In genomic region chr4:52963976-52964375, GRCh38 we compare ENCODE assay signal across 21 cellular contexts.
"Had no signal": no experiment of that assay in that cellular context is flagged by ENCODE, and none has a peak within 500 bp of the region (broad histone marks: within the 10 kb centered on the region; RNA-seq: fewer than 3 reads in every experiment).

No MANE protein-coding gene starts in this region.

- DNase-seq: activated CD4-positive, alpha-beta memory T cell treated with anti-CD3 and anti-CD28 coated beads for 36 hours; activated CD4-positive, alpha-beta T cell treated with anti-CD3 and anti-CD28 coated beads for 36 hours; activated CD4-positive, alpha-beta T cell treated with anti-CD3 and anti-CD28 coated beads, Interleukin-2, amount 10 ng/mL, durations not matched to agents 24 days and 14 days; activated CD4-positive, CD25-positive, alpha-beta regulatory T cell; activated CD4-positive, CD25-positive, alpha-beta regulatory T cell treated with anti-CD3 and anti-CD28 coated beads, Interleukin-2, amount 50 U/mL, for 72 hours; activated CD8-positive, alpha-beta memory T cell treated with anti-CD3 and anti-CD28 coated beads, Interleukin-2, amount 10 ng/mL, durations not matched to agents 7 days and 5 days; activated CD8-positive, alpha-beta memory T cell treated with anti-CD3 and anti-CD28 coated beads, Interleukin-2, amount 50 U/mL, for 4 hours; activated CD8-positive, alpha-beta T cell treated with anti-CD3 and anti-CD28 coated beads, Interleukin-2, amount 10 ng/mL, durations not matched to agents 7 days and 5 days; activated gamma-delta T cell; activated naive CD4-positive, alpha-beta T cell; activated naive CD4-positive, alpha-beta T cell treated with anti-CD3 and anti-CD28 coated beads, Interleukin-2, amount 10 ng/mL, durations not matched to agents 7 days and 5 days; activated naive CD8-positive, alpha-beta T cell treated with anti-CD3 and anti-CD28 coated beads, Interleukin-2, amount 10 ng/mL, durations not matched to agents 7 days and 5 days; activated T-cell treated with anti-CD3 and anti-CD28 coated beads, Interleukin-2, amount 50 U/mL, for 24 hours; activated T-cell treated with anti-CD3 and anti-CD28 coated beads, Interleukin-2, amount 50 U/mL, for 72 hours; colonic mucosa; effector CD8-positive, alpha-beta T cell; esophagus squamous epithelium; foreskin fibroblast; head of caudate nucleus; hypothalamus; T-helper 2 cell had no signal
